ENCODE assay signal across 6 cellular contexts in the genomic region with DNA sequence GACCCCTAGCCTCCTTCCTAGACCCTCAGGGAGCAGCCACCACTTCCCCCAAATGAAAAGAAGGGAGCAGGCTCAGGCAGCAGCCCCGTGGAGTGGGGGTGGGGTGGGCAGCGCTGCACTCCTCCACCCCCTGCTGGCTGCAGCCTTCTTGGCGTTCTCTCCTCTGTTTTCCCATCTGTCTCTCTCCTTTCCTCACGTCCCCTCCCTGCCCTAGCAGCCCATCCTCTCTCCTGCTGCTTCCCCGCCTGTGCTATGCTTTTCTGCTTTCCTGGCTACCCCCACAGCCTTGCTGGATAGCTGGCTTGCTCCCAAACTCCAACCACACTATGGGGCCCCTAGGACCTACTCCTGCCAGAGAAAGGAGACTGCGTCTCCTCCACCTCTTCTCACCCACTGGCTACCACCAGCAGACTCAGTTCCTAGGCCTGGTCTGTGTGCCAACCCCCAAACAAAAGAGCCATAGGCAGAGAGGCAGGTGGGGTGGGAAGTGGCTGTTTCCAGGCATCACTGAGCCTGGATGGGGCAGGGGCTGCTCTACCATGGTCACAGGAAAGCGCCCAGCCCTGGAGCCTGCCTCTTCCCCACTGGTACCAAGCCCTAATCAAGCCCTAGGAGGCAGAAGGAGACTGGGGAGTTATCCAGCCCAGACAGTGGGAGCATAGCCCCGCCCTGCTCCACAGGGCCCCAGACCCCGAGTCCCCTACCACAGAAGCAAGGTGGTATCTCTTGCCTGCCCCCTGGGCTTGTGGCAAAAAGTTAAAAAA. TPM values are rescaled to one million over a fixed set of nuclear protein-coding genes. Genes with fewer than 3 reads are reported as not detected.
DNase-seq lines count a peak whose midpoint lies in the region; ATAC-seq and TF ChIP-seq lines count a peak whose summit lies in the region.

No MANE protein-coding gene starts in this region.

- TF ChIP-seq CTCF in BJ (IDR thresholded peaks at IDR 0.05; ENCODE audit: insufficient read depth, low read depth, low read length) (peak; percentile 79), esophagus muscularis mucosa (IDR thresholded peaks at IDR 0.05) (peak; percentile 42 to 50 (median 42))

- no peak for ATAC-seq in HG03565 (IDR thresholded peaks at IDR 0.05; ENCODE audit: unreplicated experiment)
- no peak for ATAC-seq in HG03280 (IDR thresholded peaks at IDR 0.05; ENCODE audit: unreplicated experiment)

- H3K27me3 ChIP-seq in BJ (ENCODE audit: control insufficient read depth, insufficient read depth, low read length): peaks cover 15% of the 10 kb centered on the region
- peaks cover 0 to 12% (median 0%) of the 10 kb centered on the region in 4 donors for H3K27me3 ChIP-seq in esophagus muscularis mucosa

- peaks cover 15 to 29% (median 28%) of the 10 kb centered on the region in 4 donors for H3K4me1 ChIP-seq in esophagus muscularis mucosa

- intact Hi-C loops in esophagus muscularis mucosa (cut with DNase I): loop anchor here (5.0 kb wide), 1 partner anchor 68 kb away; no protein-coding TSS in a partner anchor

- WGBS in esophagus muscularis mucosa: 38% methylated on average over 8 of the region's 9 CpGs

- no peak for TF ChIP-seq POLR2A in esophagus muscularis mucosa (IDR thresholded peaks at IDR 0.05; ENCODE audit: low read depth)

- DNase-seq in BJ (ENCODE audit: low read depth): no peak
- DNase-seq in NCI-H1694 (lab: John Stamatoyannopoulos, UW): peak; percentile 92
- DNase-seq in esophagus muscularis mucosa (ENCODE audit: extremely low spot score): no peak
- DNase-seq in T-helper 9 cell: no peak

- CTCF ChIA-PET in BJ (lab: Yijun Ruan, JAX): interaction anchor here (1.0 to 11.3 kb wide), 9 partner anchors 13 to 80 kb away, joined by 3 to 112 read pairs (median 5); a partner anchor contains a TSS

- no peaks in the 10 kb centered on the region for H3K9me3 ChIP-seq in esophagus muscularis mucosa

- no peaks in the 10 kb centered on the region for H3K36me3 ChIP-seq in BJ (ENCODE audit: control insufficient read depth, insufficient read depth, low read length)
- no peaks in the 10 kb centered on the region for H3K36me3 ChIP-seq in esophagus muscularis mucosa

- TF ChIP-seq EP300 in esophagus muscularis mucosa (IDR thresholded peaks at IDR 0.05): no peak

- POLR2A ChIA-PET in BJ (lab: Charles Lee): no interaction called here

- H3K4me3 ChIP-seq in BJ (ENCODE audit: low read depth, low read length) (no peak overlapping the region), esophagus muscularis mucosa (no peak overlapping the region)

- H3K27ac ChIP-seq in esophagus muscularis mucosa (replicated peaks in 1 of 4): no peak overlapping the region

RNA-seq across cellular contexts. Expression of a gene that starts 3.4 kb away (rescaled TPM):
- polyA plus RNA-seq in BJ (2011; rRNA removed): 0.16 and 0.23 TPM in 2 replicates
- polyA minus RNA-seq in BJ (2011; rRNA and poly(A)+ RNA removed): 0.09 and 0.10 TPM in 2 replicates
- total RNA-seq in esophagus muscularis mucosa: under 1 TPM; 0.13 to 0.42 (median 0.26) TPM

RNA-seq across cellular contexts. Expression of a gene that starts 3.8 kb away (rescaled TPM):
- polyA plus RNA-seq in BJ (2011; rRNA removed): not detected in 2 replicates
- not detected in 2 replicates for polyA minus RNA-seq in BJ (2011; rRNA and poly(A)+ RNA removed)
- 1 to 10 TPM in 1 of 4 donors, not detected in 3; 1.8 TPM for total RNA-seq in esophagus muscularis mucosa

RNA-seq across cellular contexts. Expression of a gene that starts 13.9 kb away (rescaled TPM):
- polyA plus RNA-seq in BJ (2011; rRNA removed): 5.0 and 6.0 TPM in 2 replicates
- 27.5 and 27.8 TPM in 2 replicates for polyA minus RNA-seq in BJ (2011; rRNA and poly(A)+ RNA removed)
- 10 to 100 TPM; 22.9 to 82.6 (median 56.3) TPM for total RNA-seq in esophagus muscularis mucosa

RNA-seq across cellular contexts. Expression of a gene that starts 27.9 kb away (rescaled TPM):
- polyA plus RNA-seq in BJ (2011; rRNA removed): 26.4 and 32.5 TPM in 2 replicates
- polyA minus RNA-seq in BJ (2011; rRNA and poly(A)+ RNA removed): 23.9 and 28.2 TPM in 2 replicates
- 10 to 100 TPM in 1 of 4 donors, 1 to 10 TPM in 3; 4.6 to 15.6 (median 6.4) TPM for total RNA-seq in esophagus muscularis mucosa

RNA-seq across cellular contexts. Expression of a gene that starts 31.1 kb away (rescaled TPM):
- polyA plus RNA-seq in BJ (2011; rRNA removed): 7.3 and 12.8 TPM in 2 replicates
- polyA minus RNA-seq in BJ (2011; rRNA and poly(A)+ RNA removed): 3.8 and 6.3 TPM in 2 replicates
- 10 to 100 TPM; 39.0 to 41.3 (median 40.7) TPM for total RNA-seq in esophagus muscularis mucosa
